Comparison of ENCODE assay signal across 24 cellular contexts in the genomic region with DNA sequence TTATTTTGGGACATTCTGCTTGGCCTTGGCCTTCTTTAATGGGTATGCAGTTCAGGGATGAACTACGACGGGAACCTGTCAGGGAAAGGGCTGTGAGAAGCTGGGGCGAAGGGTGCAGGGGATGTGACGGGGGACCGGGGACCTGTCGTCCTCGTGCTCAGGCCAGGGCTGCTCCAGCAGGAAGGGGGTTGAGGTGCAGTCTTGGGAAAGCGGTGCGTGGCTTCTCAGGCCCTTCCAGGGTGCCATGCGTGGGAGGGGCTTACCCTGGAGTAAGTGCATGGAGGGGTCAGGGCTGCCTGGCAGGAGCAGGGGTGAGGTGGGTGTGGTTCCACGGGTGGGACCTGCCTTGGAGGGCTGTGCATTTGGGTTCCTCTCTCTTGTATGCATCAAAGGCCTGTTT.
A peak's percentile ranks its signal among the peaks of the same experiment; 100 is the strongest.
DNase-seq lines count a peak whose midpoint lies in the region; ATAC-seq and TF ChIP-seq lines count a peak whose summit lies in the region.
"Had no signal": no experiment of that assay in that cellular context is flagged by ENCODE, and none has a peak within 500 bp of the region (broad histone marks: within the 10 kb centered on the region; RNA-seq: fewer than 3 reads in every experiment).

No MANE protein-coding gene starts in this region.

- H3K27me3 ChIP-seq in H7 (ENCODE audit: control insufficient read depth, insufficient read depth, low read length): no peaks in the 10 kb centered on the region
- H3K27me3 ChIP-seq in endodermal cell (ENCODE audit: control insufficient read depth, insufficient read depth, low read length, poor library complexity, severe bottlenecking): no peaks in the 10 kb centered on the region
- H3K27me3 ChIP-seq in esophagus squamous epithelium: peaks cover 0 to 31% (median 0%) of the 10 kb centered on the region in 4 donors
- H3K27me3 ChIP-seq: BLaER1 had no signal

- no peaks in the 10 kb centered on the region for H3K9me3 Mint-ChIP-seq in endodermal cell
- no peaks in the 10 kb centered on the region for H3K9me3 Mint-ChIP-seq in activated CD4-positive, alpha-beta T cell treated with anti-CD3 and anti-CD28 coated beads for 36 hours (ENCODE audit: low read depth)
- H3K9me3 Mint-ChIP-seq: CD14-positive monocyte; CD4-positive, alpha-beta memory T cell; CD8-positive, alpha-beta memory T cell had no signal

- no peak for TF ChIP-seq POLR2A in esophagus squamous epithelium (IDR thresholded peaks at IDR 0.05)

- no peak for TF ChIP-seq CTCF in endodermal cell (conservative IDR thresholded peaks at IDR 0.05)
- TF ChIP-seq CTCF in esophagus squamous epithelium (IDR thresholded peaks at IDR 0.05): no peak

- H3K27ac ChIP-seq in endodermal cell (ENCODE audit: low read depth, low read length) (no peak overlapping the region), esophagus squamous epithelium (no peak overlapping the region)
- H3K27ac ChIP-seq: BLaER1 had no signal

- DNase-seq in H7 (peak; percentile 48), endodermal cell (peak; percentile 34), posterior vena cava (ENCODE audit: low spot score) (peak; percentile 53), esophagus squamous epithelium (lab: John Stamatoyannopoulos, UW) (no peak)
- no peak for DNase-seq in activated CD4-positive, alpha-beta T cell treated with anti-CD3 and anti-CD28 coated beads for 36 hours
- DNase-seq: 8988T; ACHN; BE2C; C1 segment of cervical spinal cord; CD4-positive, alpha-beta memory T cell; CD4-positive, CD25-positive, alpha-beta regulatory T cell; CD8-positive, alpha-beta memory T cell; COR-L47; DMS 273 treated with DMSO at 0.1 percent for 48 hours; DMS153; DMS53; DMS79; DND-41; EL; GDM1 had no signal

- H3K9me3 ChIP-seq in endodermal cell (ENCODE audit: control insufficient read depth, low read length) (no peaks in the 10 kb centered on the region), esophagus squamous epithelium (no peaks in the 10 kb centered on the region)
- H3K9me3 ChIP-seq: BE2C, BLaER1 had no signal

- H3K27me3 Mint-ChIP-seq in endodermal cell (ENCODE audit: insufficient read depth): peaks cover 2% of the 10 kb centered on the region
- H3K27me3 Mint-ChIP-seq in activated CD4-positive, alpha-beta T cell treated with anti-CD3 and anti-CD28 coated beads for 36 hours: no peaks in the 10 kb centered on the region

- no peaks in the 10 kb centered on the region for H3K4me1 ChIP-seq in endodermal cell (ENCODE audit: control insufficient read depth, insufficient read depth, low read length)
- H3K4me1 ChIP-seq in esophagus squamous epithelium: no peaks in the 10 kb centered on the region
- H3K4me1 ChIP-seq: BE2C had no signal

- no peak overlapping the region for H3K4me3 Mint-ChIP-seq in endodermal cell
- no peak overlapping the region for H3K4me3 Mint-ChIP-seq in activated CD4-positive, alpha-beta T cell treated with anti-CD3 and anti-CD28 coated beads for 36 hours
- H3K4me3 Mint-ChIP-seq: CD14-positive monocyte; CD4-positive, alpha-beta memory T cell; CD4-positive, CD25-positive, alpha-beta regulatory T cell; CD8-positive, alpha-beta memory T cell had no signal

- H3K9ac ChIP-seq in endodermal cell (ENCODE audit: extremely low read depth, low read length, poor library complexity, severe bottlenecking): no peak overlapping the region
- H3K9ac ChIP-seq: BLaER1 had no signal

- CTCF ChIA-PET in activated CD4-positive, alpha-beta T cell treated with anti-CD3 and anti-CD28 coated beads for 36 hours (lab: Charles Lee): no interaction called here

- H3K36me3 ChIP-seq in H7 (replicated peaks; ENCODE audit: control insufficient read depth, insufficient read depth, low read length) (no peaks in the 10 kb centered on the region), endodermal cell (ENCODE audit: control insufficient read depth, insufficient read depth, low read length) (no peaks in the 10 kb centered on the region), esophagus squamous epithelium (no peaks in the 10 kb centered on the region)
- H3K36me3 ChIP-seq: BE2C, BLaER1 had no signal

- WGBS in endodermal cell (ENCODE audit: insufficient coverage in 1 of 2, insufficient read length in 1 of 2), 2 experiments: 90 to 100% methylated on average over 3 to 11 of the region's 11 CpGs
- 73 to 85% methylated on average over 7 to 11 of the region's 11 CpGs for WGBS in esophagus squamous epithelium, 2 donors

- no peak overlapping the region for H3K27ac Mint-ChIP-seq in endodermal cell
- H3K27ac Mint-ChIP-seq in activated CD4-positive, alpha-beta T cell treated with anti-CD3 and anti-CD28 coated beads for 36 hours: no peak overlapping the region
- H3K27ac Mint-ChIP-seq: CD14-positive monocyte; CD4-positive, alpha-beta memory T cell; CD4-positive, CD25-positive, alpha-beta regulatory T cell; CD8-positive, alpha-beta memory T cell had no signal

- H3K36me3 Mint-ChIP-seq in endodermal cell (ENCODE audit: low read depth): no peaks in the 10 kb centered on the region
- H3K36me3 Mint-ChIP-seq in activated CD4-positive, alpha-beta T cell treated with anti-CD3 and anti-CD28 coated beads for 36 hours (ENCODE audit: low read depth): no peaks in the 10 kb centered on the region
- H3K36me3 Mint-ChIP-seq: CD14-positive monocyte; CD4-positive, alpha-beta memory T cell; CD4-positive, CD25-positive, alpha-beta regulatory T cell; CD8-positive, alpha-beta memory T cell had no signal

- H3K4me1 Mint-ChIP-seq in endodermal cell: no peaks in the 10 kb centered on the region
- H3K4me1 Mint-ChIP-seq in activated CD4-positive, alpha-beta T cell treated with anti-CD3 and anti-CD28 coated beads for 36 hours: no peaks in the 10 kb centered on the region
- H3K4me1 Mint-ChIP-seq: CD14-positive monocyte; CD4-positive, alpha-beta memory T cell; CD4-positive, CD25-positive, alpha-beta regulatory T cell; CD8-positive, alpha-beta memory T cell had no signal

- no peak for ATAC-seq in HG02852 (IDR thresholded peaks at IDR 0.05; ENCODE audit: unreplicated experiment)
- ATAC-seq in activated CD4-positive, alpha-beta T cell treated with anti-CD3 and anti-CD28 coated beads for 36 hours: no peak
- ATAC-seq: GM12878 had no signal

- H3K4me3 ChIP-seq in H7 (ENCODE audit: insufficient read depth, low read depth, low read length) (no peak overlapping the region), endodermal cell (ENCODE audit: low read length) (no peak overlapping the region), esophagus squamous epithelium (no peak overlapping the region)
- H3K4me3 ChIP-seq: BLaER1, GM12878 had no signal

- intact Hi-C loops in posterior vena cava (cut with DNase I): no loop called here
- intact Hi-C loops in esophagus squamous epithelium (cut with DNase I): no loop called here
- intact Hi-C loops in activated CD4-positive, alpha-beta T cell treated with anti-CD3 and anti-CD28 coated beads for 36 hours (cut with DNase I, micrococcal nuclease): no loop called here

- POLR2A ChIA-PET in activated CD4-positive, alpha-beta T cell treated with anti-CD3 and anti-CD28 coated beads for 36 hours (lab: Charles Lee): no interaction called here

Comparison
In these comparisons a context has a peak if more than half of its experiments do, and no peak if none do; other contexts are left out.
1. DNase-seq: peak in H7 (single experiment), endodermal cell (single experiment) and posterior vena cava (single experiment); none in esophagus squamous epithelium (single experiment) and activated CD4-positive, alpha-beta T cell treated with anti-CD3 and anti-CD28 coated beads for 36 hours (single experiment).